In genomic region chr17:38569701-38570512, GRCh38 we compare ENCODE assay signal across 28 cellular contexts. TPM values are rescaled to one million over a fixed set of nuclear protein-coding genes. Genes with fewer than 3 reads are reported as not detected.
DNase-seq lines count a peak whose midpoint lies in the region; ATAC-seq lines count a peak whose summit lies in the region.
"Had no signal": no experiment of that assay in that cellular context is flagged by ENCODE, and none has a peak within 500 bp of the region (broad histone marks: within the 10 kb centered on the region; RNA-seq: fewer than 3 reads in every experiment).

No MANE protein-coding gene starts in this region.

- no peaks in the 10 kb centered on the region for H3K9me3 ChIP-seq in right cardiac atrium (ENCODE audit: control insufficient read depth, low read length)
- H3K9me3 ChIP-seq: breast epithelium, uterus had no signal

- H3K27ac ChIP-seq in right cardiac atrium (ENCODE audit: low read length) (no peak overlapping the region), cingulate gyrus (ENCODE audit: low read depth, low read length) (peak overlapping the region; percentile 98), temporal lobe (ENCODE audit: low read depth, low read length) (peak overlapping the region; percentile 94)
- H3K27ac ChIP-seq: breast epithelium, SK-N-MC, uterus had no signal

- no peaks in the 10 kb centered on the region for H3K4me1 ChIP-seq in right cardiac atrium (ENCODE audit: control insufficient read depth, insufficient read depth, low read length)

- peak in 1 of 2 donors; percentile 13 for ATAC-seq in right cardiac atrium
- ATAC-seq in left ventricle myocardium superior, result no peak
- ATAC-seq: activated CD4-positive, CD25-positive, alpha-beta regulatory T cell treated with anti-CD3 and anti-CD28 coated beads, Interleukin-2, amount 50 U/mL, for 24 hours; CD8-positive, alpha-beta T cell; PC-3 had no signal

- DNase-seq in right cardiac atrium (peak in 2 of 3 donors; percentile 16 to 20), left ventricle myocardium superior (no peak), midbrain (lab: John Stamatoyannopoulos, UW) (peak; percentile 35), GOT3 (lab: John Stamatoyannopoulos, UW) (no peak), EL (no peak)
- DNase-seq in activated effector memory CD4-positive, alpha-beta T cell treated with Interleukin-2 at 50 U/mL for 16 hours, result no peak
- DNase-seq: activated CD4-positive, alpha-beta T cell treated with anti-CD3 and anti-CD28 coated beads, Interleukin-2, amount 50 U/mL, for 48 hours; activated naive CD4-positive, alpha-beta T cell treated with Interleukin-2 at 50 U/mL for 16 hours; activated T-cell treated with anti-CD3 and anti-CD28 coated beads, Interleukin-2, amount 50 U/mL, for 48 hours; amniotic stem cell; CD8-positive, alpha-beta T cell; effector CD4-positive, alpha-beta T cell; islet precursor cell; KG1; MM.1S; naive B cell; NCI-H2029 treated with DMSO at 0.1 percent for 48 hours; PC-3; retina; small intestine; stimulated activated naive CD4-positive, alpha-beta T cell treated with Interleukin-2 at 50 U/mL for 16 hours; uterus had no signal

- H3K4me3 ChIP-seq in right cardiac atrium (ENCODE audit: low read length), result no peak overlapping the region
- H3K4me3 ChIP-seq: breast epithelium, SK-N-MC, uterus had no signal

- intact Hi-C loops in right cardiac atrium (cut with DNase I) (no loop called here), left ventricle myocardium superior (cut with micrococcal nuclease) (no loop called here)

- WGBS in right cardiac atrium, result 72% methylated on average over 21 of the region's 21 CpGs

- H3K27me3 ChIP-seq in right cardiac atrium (ENCODE audit: control insufficient read depth, insufficient read depth), result no peaks in the 10 kb centered on the region

RNA-seq across cellular contexts. Expression of gene SRCIN1, which starts 35.8 kb away (rescaled TPM):
- 1 to 10 TPM in 3 of 4 donors, under 1 TPM in 1; 0.89 to 4.8 (median 3.0) TPM for total RNA-seq in right cardiac atrium
- polyA plus RNA-seq in right cardiac atrium, result 2.6 TPM
- total RNA-seq in left ventricle myocardium superior, result 1.4 TPM
- total RNA-seq in temporal lobe, result 29.0 TPM
- total RNA-seq: glomerular endothelial cell had no signal

Comparison
In these comparisons a context has a peak if more than half of its experiments do, and no peak if none do; other contexts are left out.
1. DNase-seq: peak in right cardiac atrium (2 of 3) and midbrain (single experiment); none in left ventricle myocardium superior (single experiment), activated effector memory CD4-positive, alpha-beta T cell treated with Interleukin-2 at 50 U/mL for 16 hours (single experiment), GOT3 (single experiment) and EL (single experiment).